Comparison of ENCODE assay signal across 4 cellular contexts in the genomic region with DNA sequence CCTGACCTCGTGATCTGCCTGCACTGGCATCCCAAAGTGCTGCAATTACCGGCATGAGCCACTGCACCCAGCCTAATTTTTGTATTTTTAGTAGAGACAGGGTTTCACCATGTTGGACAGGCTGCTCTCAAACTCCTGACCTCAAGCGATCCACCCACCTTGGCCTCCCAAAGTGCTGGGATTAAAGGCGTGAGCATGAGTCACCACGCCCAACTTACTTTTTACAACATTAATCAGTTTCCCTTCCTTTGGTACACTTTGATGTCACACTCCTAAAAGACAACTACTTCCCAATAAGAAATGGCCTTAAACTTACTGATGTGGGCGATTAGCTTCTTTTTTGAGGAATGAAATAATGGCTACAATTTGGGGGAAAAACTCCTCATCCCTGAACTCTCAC. TPM values are rescaled to one million over a fixed set of nuclear protein-coding genes. Genes with fewer than 3 reads are reported as not detected.
"Had no signal": no experiment of that assay in that cellular context is flagged by ENCODE, and none has a peak within 500 bp of the region (broad histone marks: within the 10 kb centered on the region; RNA-seq: fewer than 3 reads in every experiment).

No MANE protein-coding gene starts in this region.

RNA-seq across cellular contexts. Expression of a gene that starts 8.9 kb away (rescaled TPM):
- total RNA-seq: foreskin keratinocyte had no signal
- polyA plus RNA-seq: foreskin keratinocyte had no signal

RNA-seq across cellular contexts. Expression of a gene that starts 18.9 kb away (rescaled TPM):
- total RNA-seq: foreskin keratinocyte; natural killer cell treated with Interleukin-12 subunit alpha and Interleukin-12 subunit beta and Interleukin-15 and Interleukin-18, amount 100 ng/mL, for 72 hours; occipital lobe had no signal
- polyA plus RNA-seq: foreskin keratinocyte, immature natural killer cell had no signal
